14 cellular contexts compared by ENCODE assay signal in genomic region chr5:154302181-154302580, GRCh38.
DNase-seq lines count a peak whose midpoint lies in the region; ATAC-seq and TF ChIP-seq lines count a peak whose summit lies in the region.
"Had no signal": no experiment of that assay in that cellular context is flagged by ENCODE, and none has a peak within 500 bp of the region (broad histone marks: within the 10 kb centered on the region; RNA-seq: fewer than 3 reads in every experiment).

No MANE protein-coding gene starts in this region.

- H3K4me3 ChIP-seq in heart right ventricle (no peak overlapping the region), neuronal stem cell (ENCODE audit: low read length in 2 of 2) (no peak overlapping the region)

- no peak overlapping the region for H3K23ac ChIP-seq in neuronal stem cell (ENCODE audit: low read depth, low read length, poor library complexity)

- H3K9me3 ChIP-seq in heart right ventricle: peaks cover 0 to 22% (median 0%) of the 10 kb centered on the region in 11 donors
- H3K9me3 ChIP-seq in neuronal stem cell (replicated peaks in 1 of 2; ENCODE audit: control insufficient read depth in 2 of 2, insufficient read depth in 1 of 2, low read depth in 1 of 2, low read length in 2 of 2): peaks cover 0 to 29% of the 10 kb centered on the region in 2 donors
- H3K9me3 ChIP-seq: Caco-2 had no signal

- H2BK12ac ChIP-seq in neuronal stem cell (ENCODE audit: low read length): no peak overlapping the region

- no peak overlapping the region for H3K9ac ChIP-seq in neuronal stem cell (ENCODE audit: low read depth, low read length, poor library complexity)

- no peak overlapping the region for H4K8ac ChIP-seq in neuronal stem cell (ENCODE audit: low read depth, low read length)

- no peak overlapping the region for H3K4me2 ChIP-seq in neuronal stem cell (ENCODE audit: insufficient read depth, low read length, poor library complexity, severe bottlenecking)

- H3K4me1 ChIP-seq in heart right ventricle: peaks cover 0 to 30% (median 23%) of the 10 kb centered on the region in 9 donors
- H3K4me1 ChIP-seq in neuronal stem cell (ENCODE audit: control insufficient read depth in 2 of 2, insufficient read depth in 1 of 2, low read depth in 1 of 2, low read length in 2 of 2): peaks cover 0 to 6% of the 10 kb centered on the region in 2 donors

- no peaks in the 10 kb centered on the region for H3K27me3 ChIP-seq in heart right ventricle
- H3K27me3 ChIP-seq in neuronal stem cell (ENCODE audit: control insufficient read depth in 3 of 3, insufficient read depth in 3 of 3, low read depth in 1 of 3, low read length in 3 of 3): no peaks in the 10 kb centered on the region

- H2AFZ ChIP-seq in neuronal stem cell (ENCODE audit: low read length): no peak overlapping the region

- no peak overlapping the region for H2BK15ac ChIP-seq in neuronal stem cell (ENCODE audit: low read length)

- peak overlapping the region in 8 of 10 donors; percentile 7 to 71 (median 33) for H3K27ac ChIP-seq in heart right ventricle
- H3K27ac ChIP-seq in neuronal stem cell (replicated peaks; ENCODE audit: low read length): no peak overlapping the region

- no peaks in the 10 kb centered on the region for H3K79me1 ChIP-seq in neuronal stem cell (ENCODE audit: low read depth, low read length)

- H2BK120ac ChIP-seq in neuronal stem cell (ENCODE audit: low read depth, low read length): no peak overlapping the region

- H3K36me3 ChIP-seq in heart right ventricle (peaks cover 0 to 50% (median 2%) of the 10 kb centered on the region in 9 donors), neuronal stem cell (replicated peaks in 1 of 2; ENCODE audit: control insufficient read depth in 2 of 2, insufficient read depth in 2 of 2, low read length in 2 of 2) (peaks cover 0 to 59% of the 10 kb centered on the region in 2 donors)

- no peak overlapping the region for H3K4ac ChIP-seq in neuronal stem cell (ENCODE audit: low read length)

- 40 to 61% methylated on average over 6 of the region's 6 CpGs for WGBS in heart right ventricle, 2 donors
- WGBS in neuronal stem cell (ENCODE audit: extremely low coverage in 2 of 2, insufficient read length in 2 of 2, insufficient replicate concordance in 1 of 2), 2 donors: no CpG with 5 or more reads among the region's 6 CpGs

- DNase-seq in Ammon's horn (ENCODE audit: low spot score): peak; percentile 87
- DNase-seq in amygdala (lab: John Stamatoyannopoulos, UW): peak in 52 of 56 donors; percentile 7 to 90 (median 64)
- peak; percentile 69 to 74 for DNase-seq in heart right ventricle
- no peak for DNase-seq in neuronal stem cell (ENCODE audit: low spot score)
- no peak for DNase-seq in NCI-H69 (lab: John Stamatoyannopoulos, UW)
- DNase-seq: activated CD4-positive, alpha-beta T cell treated with anti-CD3 and anti-CD28 coated beads, Interleukin-2, amount 50 U/mL, for 4 hours; Caco-2; foreskin fibroblast; NCI-H187 treated with DMSO at 0.1 percent for 48 hours; T-helper 2 cell had no signal

- peak; percentile 86 to 99 (median 95) for ATAC-seq in heart right ventricle
- no peak for ATAC-seq in HG02623 (IDR thresholded peaks at IDR 0.05; ENCODE audit: unreplicated experiment)
- ATAC-seq in HG03342 (IDR thresholded peaks at IDR 0.05; ENCODE audit: unreplicated experiment): no peak
- no peak for ATAC-seq in HG03565 (IDR thresholded peaks at IDR 0.05; ENCODE audit: unreplicated experiment)
- ATAC-seq: Panc1 had no signal

- H3K18ac ChIP-seq in neuronal stem cell (ENCODE audit: low read length): peak overlapping the region; percentile 20

- H2BK5ac ChIP-seq in neuronal stem cell (ENCODE audit: low read length): no peak overlapping the region

- intact Hi-C loops in heart right ventricle (cut with DNase I): loop anchor here in 1 of 10 donors (10.0 kb wide), 1 partner anchor 107 kb away; the partner anchor contains the start of gene GALNT10

- no peak overlapping the region for H4K91ac ChIP-seq in neuronal stem cell (ENCODE audit: low read depth, low read length, poor library complexity)

- TF ChIP-seq CTCF in heart right ventricle (IDR thresholded peaks at IDR 0.05): no peak

- peak overlapping the region; percentile 92 for H3K14ac ChIP-seq in neuronal stem cell (ENCODE audit: low read length)

- no peak overlapping the region for H2AK5ac ChIP-seq in neuronal stem cell (ENCODE audit: low read depth, low read length)

Comparison
In these comparisons a context has a peak if more than half of its experiments do, and no peak if none do; other contexts are left out.
1. DNase-seq: peak in Ammon's horn (single experiment), amygdala (52 of 56) and heart right ventricle (2 of 2); none in neuronal stem cell (single experiment) and NCI-H69 (single experiment).
2. ATAC-seq: peak in heart right ventricle (8 of 8); none in HG02623 (single experiment), HG03342 (single experiment) and HG03565 (single experiment).